ENCODE assay signal across 6 cellular contexts in genomic region chr3:183570191-183570590, GRCh38. TPM values are rescaled to one million over a fixed set of nuclear protein-coding genes. Genes with fewer than 3 reads are reported as not detected.
"Had no signal": no experiment of that assay in that cellular context is flagged by ENCODE, and none has a peak within 500 bp of the region (broad histone marks: within the 10 kb centered on the region; RNA-seq: fewer than 3 reads in every experiment).

No MANE protein-coding gene starts in this region.

RNA-seq across cellular contexts. Expression of gene KLHL6, which starts 14.7 kb away (rescaled TPM):
- total RNA-seq: GM23338, H1, H9, HepG2, HFFc6, HT1080 had no signal
- polyA plus RNA-seq: GM23338, HepG2 had no signal
